In the genomic region with DNA sequence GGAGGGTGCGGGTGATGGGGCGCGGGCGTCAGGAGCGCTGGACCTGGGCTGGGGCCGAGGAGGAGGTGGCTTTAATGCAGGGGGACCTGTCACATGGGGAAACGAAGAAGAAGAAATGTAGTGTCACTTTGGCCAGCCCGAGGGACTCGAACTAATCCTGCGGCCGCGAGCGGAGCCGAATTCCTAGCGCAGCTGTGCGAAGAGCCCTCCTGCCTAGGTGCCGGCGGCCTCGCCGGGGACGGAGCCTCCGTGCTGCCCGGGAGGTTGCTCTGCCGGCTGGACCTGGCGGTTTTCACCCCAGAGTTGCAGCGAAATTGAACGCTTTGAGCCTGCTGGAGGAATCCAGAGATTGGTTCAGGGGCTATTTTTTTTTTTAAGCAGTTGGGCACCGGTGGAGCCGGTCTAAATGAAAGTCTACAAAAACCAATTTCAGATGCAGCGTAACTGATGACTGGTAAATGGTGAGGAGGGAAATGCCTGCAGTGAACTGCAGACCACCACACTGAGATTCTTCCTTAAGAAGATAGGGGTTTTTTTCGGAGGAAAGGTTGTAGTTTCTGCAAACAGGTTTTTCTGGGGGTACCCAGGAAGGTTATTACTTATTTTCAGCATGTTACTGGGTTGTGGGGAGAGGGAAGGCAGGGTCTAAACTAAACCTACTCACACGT, we compare ENCODE assay signal across 8 cellular contexts. TPM values are rescaled to one million over a fixed set of nuclear protein-coding genes. Genes with fewer than 3 reads are reported as not detected.
A peak's percentile ranks its signal among the peaks of the same experiment; 100 is the strongest.
DNase-seq lines count a peak whose midpoint lies in the region; ATAC-seq and TF ChIP-seq lines count a peak whose summit lies in the region.

No MANE protein-coding gene starts in this region.

- H3K27me3 ChIP-seq in NT2/D1 (ENCODE audit: insufficient read depth, insufficient read length), result peaks cover 28% of the 10 kb centered on the region
- H3K27me3 ChIP-seq in fibroblast of lung (ENCODE audit: control insufficient read depth, insufficient read depth, low read length), result peaks cover 20% of the 10 kb centered on the region
- H3K27me3 ChIP-seq in neural progenitor cell, result peaks cover 31% of the 10 kb centered on the region

- no peak overlapping the region for H3K27ac Mint-ChIP-seq in neural progenitor cell

- H3K9ac ChIP-seq in NT2/D1 (ENCODE audit: insufficient read length, low read depth), result peak overlapping the region; percentile 65
- no peak overlapping the region for H3K9ac ChIP-seq in fibroblast of lung (ENCODE audit: insufficient read depth, low read length)
- H3K9ac ChIP-seq in neural progenitor cell, result peak overlapping the region; percentile 3

- peaks cover 20% of the 10 kb centered on the region for H3K4me1 Mint-ChIP-seq in neural progenitor cell

- H4K20me1 ChIP-seq in fibroblast of lung (ENCODE audit: control insufficient read depth, extremely low read depth, insufficient read depth, low read length) (no peaks in the 10 kb centered on the region), neural progenitor cell (ENCODE audit: low read depth) (no peaks in the 10 kb centered on the region)

- no peak for ATAC-seq in HG02623 (IDR thresholded peaks at IDR 0.05; ENCODE audit: unreplicated experiment)

- peak overlapping the region; percentile 83 for H3K4me3 Mint-ChIP-seq in neural progenitor cell

- no peaks in the 10 kb centered on the region for H3K79me2 ChIP-seq in fibroblast of lung (ENCODE audit: control insufficient read depth, insufficient read depth, low read length)
- no peaks in the 10 kb centered on the region for H3K79me2 ChIP-seq in neural progenitor cell (ENCODE audit: low read depth)

- H3K36me3 ChIP-seq in NT2/D1 (ENCODE audit: insufficient read depth, insufficient read length, low read length) (no peaks in the 10 kb centered on the region), fibroblast of lung (ENCODE audit: control insufficient read depth, insufficient read depth, low read length) (no peaks in the 10 kb centered on the region), neural progenitor cell (no peaks in the 10 kb centered on the region)

- TF ChIP-seq CTCF in fibroblast of lung (conservative IDR thresholded peaks at IDR 0.05 in 1 of 2, IDR thresholded peaks at IDR 0.05 in 1 of 2; ENCODE audit: low read depth in 1 of 2, low read length in 2 of 2) (no peak), neural progenitor cell (IDR thresholded peaks at IDR 0.05) (no peak)

- no peak overlapping the region for H3K27ac ChIP-seq in fibroblast of lung (ENCODE audit: insufficient read depth, low read length)
- H3K27ac ChIP-seq in neural progenitor cell, result no peak overlapping the region

- H3K27me3 Mint-ChIP-seq in neural progenitor cell (ENCODE audit: insufficient read depth, low read depth), result peaks cover 7% of the 10 kb centered on the region

- peaks cover 10% of the 10 kb centered on the region for H3F3A ChIP-seq in neural progenitor cell (ENCODE audit: low read depth)

- no peaks in the 10 kb centered on the region for H3K36me3 Mint-ChIP-seq in neural progenitor cell

- no peaks in the 10 kb centered on the region for H3K9me3 Mint-ChIP-seq in neural progenitor cell

- H3K4me3 ChIP-seq in NT2/D1 (ENCODE audit: insufficient read length, low read depth) (peak overlapping the region; percentile 71), fibroblast of lung (replicated peaks in 1 of 4; ENCODE audit: control extremely low read depth in 1 of 4, insufficient read depth in 1 of 4, low read depth in 3 of 4, low read length in 4 of 4) (peak overlapping the region; percentile 15 to 73 (median 56)), neural progenitor cell (peak overlapping the region; percentile 74)

- DNase-seq in DMS53 (lab: John Stamatoyannopoulos, UW) (peak; percentile 59), DMS53 treated with DMSO at 0.1 percent for 48 hours (lab: John Stamatoyannopoulos, UW; ENCODE audit: unreplicated experiment) (no peak), NT2/D1 (ENCODE audit: low read depth, low spot score) (peak; percentile 30), fibroblast of lung (ENCODE audit: low read depth in 2 of 2) (peak in 1 of 2 donors; percentile 2), neural progenitor cell (ENCODE audit: low spot score) (peak; percentile 88), NCI-H2107 (lab: John Stamatoyannopoulos, UW) (no peak), NCI-H1694 (lab: John Stamatoyannopoulos, UW) (no peak)

- H2AFZ ChIP-seq in fibroblast of lung (ENCODE audit: low read length) (peak overlapping the region; percentile 45), neural progenitor cell (replicated peaks) (peak overlapping the region; percentile 84)

- H3K9me3 ChIP-seq in NT2/D1 (ENCODE audit: insufficient read depth, low read length), result peaks cover 4% of the 10 kb centered on the region; the same call in 1 of the 2 replicates
- no peaks in the 10 kb centered on the region for H3K9me3 ChIP-seq in fibroblast of lung (ENCODE audit: control insufficient read depth, insufficient read depth, low read depth, low read length)
- no peaks in the 10 kb centered on the region for H3K9me3 ChIP-seq in neural progenitor cell (ENCODE audit: low read depth)

- H3K4me1 ChIP-seq in NT2/D1 (ENCODE audit: insufficient read depth, insufficient read length), result no peaks in the 10 kb centered on the region
- peaks cover 2% of the 10 kb centered on the region for H3K4me1 ChIP-seq in fibroblast of lung (ENCODE audit: control insufficient read depth, extremely low read depth, insufficient read depth, low read length)
- H3K4me1 ChIP-seq in neural progenitor cell, result peaks cover 24% of the 10 kb centered on the region

- peak overlapping the region; percentile 83 for H3K4me2 ChIP-seq in fibroblast of lung (ENCODE audit: extremely low read depth, insufficient read depth, low read length)
- H3K4me2 ChIP-seq in neural progenitor cell, result peak overlapping the region; percentile 96

RNA-seq across cellular contexts. Expression of gene TMEM108, which starts 0.7 kb away (rescaled TPM):
- total RNA-seq in fibroblast of lung, result under 0.01 and 0.17 TPM in 2 replicates
- 0.10 and 0.27 TPM in 2 replicates for polyA plus RNA-seq in fibroblast of lung
- polyA plus RNA-seq in fibroblast of lung (2012), result 0.10 and 0.21 TPM in 2 replicates
- 0.70 TPM in 1 of 2 replicates, not detected in the other for polyA minus RNA-seq in fibroblast of lung (ENCODE audit: low replicate concordance)
- total RNA-seq in neural progenitor cell (ENCODE audit: low replicate concordance), result 4.8 and 10.7 TPM in 2 replicates

Comparison
In these comparisons a context has a peak if more than half of its experiments do, and no peak if none do; other contexts are left out.
1. DNase-seq: peak in DMS53 (single experiment), NT2/D1 (single experiment) and neural progenitor cell (single experiment); none in DMS53 treated with DMSO at 0.1 percent for 48 hours (single experiment), NCI-H2107 (single experiment) and NCI-H1694 (single experiment).
2. Peak in every context shown above with its lines, with median percentiles within 50 percentile points of each other: H3K4me3 ChIP-seq.